ENCODE assay signal across 8 cellular contexts in genomic region chr2:163347982-163348842, GRCh38.
DNase-seq lines count a peak whose midpoint lies in the region; ATAC-seq, FAIRE-seq and TF ChIP-seq lines count a peak whose summit lies in the region.

No MANE protein-coding gene starts in this region.

- peak overlapping the region; percentile 29 for H3K4me3 ChIP-seq in bronchial epithelial cell (ENCODE audit: low read depth, low read length)
- H3K4me3 ChIP-seq in gastrocnemius medialis: peak overlapping the region; percentile 35 to 49 (median 44)

- POLR2A ChIA-PET in MCF 10A (lab: Yijun Ruan, JAX): interaction anchor here (0.7 kb wide), 2 partner anchors 543 to 1096 kb away, joined by 3 read pairs; no protein-coding TSS in a partner anchor
- POLR2A ChIA-PET in activated CD4-positive, alpha-beta memory T cell treated with anti-CD3 and anti-CD28 coated beads, Interleukin-2, amount 10 ng/mL, durations not matched to agents 7 days and 5 days (lab: Charles Lee): no interaction called here

- H3K9me3 Mint-ChIP-seq in MCF 10A (ENCODE audit: unreplicated experiment): no peaks in the 10 kb centered on the region
- H3K9me3 Mint-ChIP-seq in activated CD4-positive, alpha-beta memory T cell treated with anti-CD3 and anti-CD28 coated beads, Interleukin-2, amount 10 ng/mL, durations not matched to agents 7 days and 5 days: no peaks in the 10 kb centered on the region

- BruUV-seq in MCF 10A (replicated peaks; lab: Mats Ljungman, UMichigan): no TSS peak

- H3K4me1 ChIP-seq in gastrocnemius medialis: peaks cover 5 to 7% of the 10 kb centered on the region in 2 donors

- ATAC-seq in gastrocnemius medialis: peak; percentile 73 to 88
- no peak for ATAC-seq in GM19035 (IDR thresholded peaks at IDR 0.05; ENCODE audit: unreplicated experiment)
- no peak for ATAC-seq in HG03439 (IDR thresholded peaks at IDR 0.05; ENCODE audit: unreplicated experiment)

- no peak overlapping the region for H3K27ac Mint-ChIP-seq in MCF 10A (ENCODE audit: low read depth, unreplicated experiment)
- H3K27ac Mint-ChIP-seq in activated CD4-positive, alpha-beta memory T cell treated with anti-CD3 and anti-CD28 coated beads, Interleukin-2, amount 10 ng/mL, durations not matched to agents 7 days and 5 days: no peak overlapping the region

- H3K27me3 ChIP-seq in bronchial epithelial cell (ENCODE audit: control insufficient read depth, insufficient read depth, low read length) (no peaks in the 10 kb centered on the region), gastrocnemius medialis (no peaks in the 10 kb centered on the region)

- DNase-seq in T47D (ENCODE audit: low read depth in 1 of 2, low spot score in 1 of 2) (peak; percentile 72 to 95), MCF 10A (ENCODE audit: unreplicated experiment) (no peak), bronchial epithelial cell (ENCODE audit: low read depth) (peak; percentile 48), iPS-NIHi11 (ENCODE audit: low spot score) (peak; percentile 74), gastrocnemius medialis (peak; percentile 31 to 65)
- DNase-seq in activated CD4-positive, alpha-beta memory T cell treated with anti-CD3 and anti-CD28 coated beads, Interleukin-2, amount 10 ng/mL, durations not matched to agents 7 days and 5 days: no peak

- H3K27me3 Mint-ChIP-seq in MCF 10A (ENCODE audit: insufficient read depth, unreplicated experiment): no peaks in the 10 kb centered on the region
- peaks cover 3% of the 10 kb centered on the region for H3K27me3 Mint-ChIP-seq in activated CD4-positive, alpha-beta memory T cell treated with anti-CD3 and anti-CD28 coated beads, Interleukin-2, amount 10 ng/mL, durations not matched to agents 7 days and 5 days

- no peak for FAIRE-seq in bronchial epithelial cell (lab: Jason Lieb, UNC)

- intact Hi-C loops in MCF 10A (cut with micrococcal nuclease): no loop called here
- intact Hi-C loops in gastrocnemius medialis (cut with DNase I; ENCODE audit: low total_unique reads): loop anchor here (5.0 to 10.0 kb wide), 5 partner anchors 117 to 1079 kb away; no protein-coding TSS in a partner anchor

- peak overlapping the region; percentile 59 to 73 (median 68) for H3K27ac ChIP-seq in gastrocnemius medialis

- CTCF ChIA-PET in MCF 10A (lab: Yijun Ruan, JAX): interaction anchor here (0.7 to 1.8 kb wide), 8 partner anchors 31 to 1149 kb away, joined by 3 to 11 read pairs (median 4); no protein-coding TSS in a partner anchor
- CTCF ChIA-PET in activated CD4-positive, alpha-beta memory T cell treated with anti-CD3 and anti-CD28 coated beads, Interleukin-2, amount 10 ng/mL, durations not matched to agents 7 days and 5 days (lab: Charles Lee): no interaction called here

- no peak overlapping the region for H3K4me3 Mint-ChIP-seq in MCF 10A (ENCODE audit: unreplicated experiment)
- no peak overlapping the region for H3K4me3 Mint-ChIP-seq in activated CD4-positive, alpha-beta memory T cell treated with anti-CD3 and anti-CD28 coated beads, Interleukin-2, amount 10 ng/mL, durations not matched to agents 7 days and 5 days

- H3K9me3 ChIP-seq in gastrocnemius medialis: no peaks in the 10 kb centered on the region

- peaks cover 10% of the 10 kb centered on the region for H3K4me1 Mint-ChIP-seq in MCF 10A (ENCODE audit: insufficient read depth, unreplicated experiment)
- H3K4me1 Mint-ChIP-seq in activated CD4-positive, alpha-beta memory T cell treated with anti-CD3 and anti-CD28 coated beads, Interleukin-2, amount 10 ng/mL, durations not matched to agents 7 days and 5 days: no peaks in the 10 kb centered on the region

- TF ChIP-seq CTCF in MCF 10A (IDR thresholded peaks at IDR 0.05; ENCODE audit: unreplicated experiment) (no peak), bronchial epithelial cell (IDR thresholded peaks at IDR 0.05; ENCODE audit: insufficient read depth, low read length, severe bottlenecking) (no peak), gastrocnemius medialis (IDR thresholded peaks at IDR 0.05 in 4 of 5, conservative IDR thresholded peaks at IDR 0.05 in 1 of 5) (no peak)

- H3K36me3 ChIP-seq in bronchial epithelial cell (ENCODE audit: control insufficient read depth, insufficient read depth, low read length) (no peaks in the 10 kb centered on the region), gastrocnemius medialis (no peaks in the 10 kb centered on the region)

- in situ Hi-C loops in T47D (cut with HindIII; ENCODE audit: low pct_unique_long_range_greater_than_20kb, low sequenced_read_pairs) (no loop called here), gastrocnemius medialis (cut with MboI; ENCODE audit: low sequenced_read_pairs in 4 of 4) (loop anchor here in 3 of 4 donors (25.0 kb wide), 2 partner anchors 714 to 1139 kb away; no protein-coding TSS in a partner anchor)

- TF ChIP-seq POLR2A in gastrocnemius medialis (IDR thresholded peaks at IDR 0.05): no peak

- no peaks in the 10 kb centered on the region for H3K36me3 Mint-ChIP-seq in MCF 10A (ENCODE audit: insufficient read depth, unreplicated experiment)
- H3K36me3 Mint-ChIP-seq in activated CD4-positive, alpha-beta memory T cell treated with anti-CD3 and anti-CD28 coated beads, Interleukin-2, amount 10 ng/mL, durations not matched to agents 7 days and 5 days (ENCODE audit: low read depth): no peaks in the 10 kb centered on the region

Comparison
In these comparisons a context has a peak if more than half of its experiments do, and no peak if none do; other contexts are left out.
1. DNase-seq: peak in T47D (2 of 2), bronchial epithelial cell (single experiment), iPS-NIHi11 (single experiment) and gastrocnemius medialis (2 of 2); none in MCF 10A (single experiment) and activated CD4-positive, alpha-beta memory T cell treated with anti-CD3 and anti-CD28 coated beads, Interleukin-2, amount 10 ng/mL, durations not matched to agents 7 days and 5 days (single experiment).
2. ATAC-seq: peak in gastrocnemius medialis (2 of 2); none in GM19035 (single experiment) and HG03439 (single experiment).